1 cellular context compared by ENCODE assay signal in the genomic region with DNA sequence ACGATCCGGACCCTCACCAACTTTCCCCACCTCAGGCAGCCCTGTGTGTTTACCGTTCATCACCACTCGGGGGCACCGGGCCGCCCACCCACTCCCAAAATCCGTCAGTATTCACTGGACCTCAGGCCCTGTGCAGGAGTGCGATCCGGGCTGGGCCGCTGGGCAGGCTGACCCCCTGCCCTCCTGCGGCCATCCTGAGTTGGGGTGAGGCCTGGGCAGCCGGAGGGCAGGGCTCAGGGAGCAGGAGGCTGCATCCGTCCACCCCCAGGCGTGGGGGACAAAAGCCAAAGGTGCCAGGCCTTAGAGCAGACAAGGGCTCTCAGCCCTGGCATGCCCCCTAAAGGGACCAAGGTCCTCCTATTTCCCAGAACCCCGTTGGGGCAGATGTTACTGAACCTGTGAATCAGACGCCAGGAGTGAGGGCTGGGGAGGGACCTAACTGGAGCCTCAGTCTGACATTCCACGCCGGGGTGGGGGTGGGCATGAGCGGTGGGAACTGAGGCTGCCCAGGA.
TF ChIP-seq lines count a peak whose summit lies in the region.

No MANE protein-coding gene starts in this region.

TF ChIP-seq in GM23338, 12 proteins besides CTCF, POLR2A, EP300 and RAD21 (continued from another document):
- TF ChIP-seq, protein P1, sequence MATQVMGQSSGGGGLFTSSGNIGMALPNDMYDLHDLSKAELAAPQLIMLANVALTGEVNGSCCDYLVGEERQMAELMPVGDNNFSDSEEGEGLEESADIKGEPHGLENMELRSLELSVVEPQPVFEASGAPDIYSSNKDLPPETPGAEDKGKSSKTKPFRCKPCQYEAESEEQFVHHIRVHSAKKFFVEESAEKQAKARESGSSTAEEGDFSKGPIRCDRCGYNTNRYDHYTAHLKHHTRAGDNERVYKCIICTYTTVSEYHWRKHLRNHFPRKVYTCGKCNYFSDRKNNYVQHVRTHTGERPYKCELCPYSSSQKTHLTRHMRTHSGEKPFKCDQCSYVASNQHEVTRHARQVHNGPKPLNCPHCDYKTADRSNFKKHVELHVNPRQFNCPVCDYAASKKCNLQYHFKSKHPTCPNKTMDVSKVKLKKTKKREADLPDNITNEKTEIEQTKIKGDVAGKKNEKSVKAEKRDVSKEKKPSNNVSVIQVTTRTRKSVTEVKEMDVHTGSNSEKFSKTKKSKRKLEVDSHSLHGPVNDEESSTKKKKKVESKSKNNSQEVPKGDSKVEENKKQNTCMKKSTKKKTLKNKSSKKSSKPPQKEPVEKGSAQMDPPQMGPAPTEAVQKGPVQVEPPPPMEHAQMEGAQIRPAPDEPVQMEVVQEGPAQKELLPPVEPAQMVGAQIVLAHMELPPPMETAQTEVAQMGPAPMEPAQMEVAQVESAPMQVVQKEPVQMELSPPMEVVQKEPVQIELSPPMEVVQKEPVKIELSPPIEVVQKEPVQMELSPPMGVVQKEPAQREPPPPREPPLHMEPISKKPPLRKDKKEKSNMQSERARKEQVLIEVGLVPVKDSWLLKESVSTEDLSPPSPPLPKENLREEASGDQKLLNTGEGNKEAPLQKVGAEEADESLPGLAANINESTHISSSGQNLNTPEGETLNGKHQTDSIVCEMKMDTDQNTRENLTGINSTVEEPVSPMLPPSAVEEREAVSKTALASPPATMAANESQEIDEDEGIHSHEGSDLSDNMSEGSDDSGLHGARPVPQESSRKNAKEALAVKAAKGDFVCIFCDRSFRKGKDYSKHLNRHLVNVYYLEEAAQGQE (IDR thresholded peaks at IDR 0.05; ENCODE audit: unreplicated experiment), result no peak
- TF ChIP-seq POLR2AphosphoS5 (IDR thresholded peaks at IDR 0.05; ENCODE audit: low read depth), result no peak
- no peak for TF ChIP-seq NANOG (IDR thresholded peaks at IDR 0.05; ENCODE audit: borderline replicate concordance)
- TF ChIP-seq, protein P2, sequence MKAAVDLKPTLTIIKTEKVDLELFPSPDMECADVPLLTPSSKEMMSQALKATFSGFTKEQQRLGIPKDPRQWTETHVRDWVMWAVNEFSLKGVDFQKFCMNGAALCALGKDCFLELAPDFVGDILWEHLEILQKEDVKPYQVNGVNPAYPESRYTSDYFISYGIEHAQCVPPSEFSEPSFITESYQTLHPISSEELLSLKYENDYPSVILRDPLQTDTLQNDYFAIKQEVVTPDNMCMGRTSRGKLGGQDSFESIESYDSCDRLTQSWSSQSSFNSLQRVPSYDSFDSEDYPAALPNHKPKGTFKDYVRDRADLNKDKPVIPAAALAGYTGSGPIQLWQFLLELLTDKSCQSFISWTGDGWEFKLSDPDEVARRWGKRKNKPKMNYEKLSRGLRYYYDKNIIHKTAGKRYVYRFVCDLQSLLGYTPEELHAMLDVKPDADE (IDR thresholded peaks at IDR 0.05), result no peak
- no peak for TF ChIP-seq JUNB (IDR thresholded peaks at IDR 0.05; ENCODE audit: unreplicated experiment)
- no peak for TF ChIP-seq ZNF114 (CRISPR knock-in tag; IDR thresholded peaks at IDR 0.05)
- TF ChIP-seq CREB1 (CRISPR knock-in tag; IDR thresholded peaks at IDR 0.05; ENCODE audit: low read depth), result no peak
- TF ChIP-seq EZH2phosphoT487 (IDR thresholded peaks at IDR 0.05; ENCODE audit: unreplicated experiment), result no peak
- TF ChIP-seq, protein P3, sequence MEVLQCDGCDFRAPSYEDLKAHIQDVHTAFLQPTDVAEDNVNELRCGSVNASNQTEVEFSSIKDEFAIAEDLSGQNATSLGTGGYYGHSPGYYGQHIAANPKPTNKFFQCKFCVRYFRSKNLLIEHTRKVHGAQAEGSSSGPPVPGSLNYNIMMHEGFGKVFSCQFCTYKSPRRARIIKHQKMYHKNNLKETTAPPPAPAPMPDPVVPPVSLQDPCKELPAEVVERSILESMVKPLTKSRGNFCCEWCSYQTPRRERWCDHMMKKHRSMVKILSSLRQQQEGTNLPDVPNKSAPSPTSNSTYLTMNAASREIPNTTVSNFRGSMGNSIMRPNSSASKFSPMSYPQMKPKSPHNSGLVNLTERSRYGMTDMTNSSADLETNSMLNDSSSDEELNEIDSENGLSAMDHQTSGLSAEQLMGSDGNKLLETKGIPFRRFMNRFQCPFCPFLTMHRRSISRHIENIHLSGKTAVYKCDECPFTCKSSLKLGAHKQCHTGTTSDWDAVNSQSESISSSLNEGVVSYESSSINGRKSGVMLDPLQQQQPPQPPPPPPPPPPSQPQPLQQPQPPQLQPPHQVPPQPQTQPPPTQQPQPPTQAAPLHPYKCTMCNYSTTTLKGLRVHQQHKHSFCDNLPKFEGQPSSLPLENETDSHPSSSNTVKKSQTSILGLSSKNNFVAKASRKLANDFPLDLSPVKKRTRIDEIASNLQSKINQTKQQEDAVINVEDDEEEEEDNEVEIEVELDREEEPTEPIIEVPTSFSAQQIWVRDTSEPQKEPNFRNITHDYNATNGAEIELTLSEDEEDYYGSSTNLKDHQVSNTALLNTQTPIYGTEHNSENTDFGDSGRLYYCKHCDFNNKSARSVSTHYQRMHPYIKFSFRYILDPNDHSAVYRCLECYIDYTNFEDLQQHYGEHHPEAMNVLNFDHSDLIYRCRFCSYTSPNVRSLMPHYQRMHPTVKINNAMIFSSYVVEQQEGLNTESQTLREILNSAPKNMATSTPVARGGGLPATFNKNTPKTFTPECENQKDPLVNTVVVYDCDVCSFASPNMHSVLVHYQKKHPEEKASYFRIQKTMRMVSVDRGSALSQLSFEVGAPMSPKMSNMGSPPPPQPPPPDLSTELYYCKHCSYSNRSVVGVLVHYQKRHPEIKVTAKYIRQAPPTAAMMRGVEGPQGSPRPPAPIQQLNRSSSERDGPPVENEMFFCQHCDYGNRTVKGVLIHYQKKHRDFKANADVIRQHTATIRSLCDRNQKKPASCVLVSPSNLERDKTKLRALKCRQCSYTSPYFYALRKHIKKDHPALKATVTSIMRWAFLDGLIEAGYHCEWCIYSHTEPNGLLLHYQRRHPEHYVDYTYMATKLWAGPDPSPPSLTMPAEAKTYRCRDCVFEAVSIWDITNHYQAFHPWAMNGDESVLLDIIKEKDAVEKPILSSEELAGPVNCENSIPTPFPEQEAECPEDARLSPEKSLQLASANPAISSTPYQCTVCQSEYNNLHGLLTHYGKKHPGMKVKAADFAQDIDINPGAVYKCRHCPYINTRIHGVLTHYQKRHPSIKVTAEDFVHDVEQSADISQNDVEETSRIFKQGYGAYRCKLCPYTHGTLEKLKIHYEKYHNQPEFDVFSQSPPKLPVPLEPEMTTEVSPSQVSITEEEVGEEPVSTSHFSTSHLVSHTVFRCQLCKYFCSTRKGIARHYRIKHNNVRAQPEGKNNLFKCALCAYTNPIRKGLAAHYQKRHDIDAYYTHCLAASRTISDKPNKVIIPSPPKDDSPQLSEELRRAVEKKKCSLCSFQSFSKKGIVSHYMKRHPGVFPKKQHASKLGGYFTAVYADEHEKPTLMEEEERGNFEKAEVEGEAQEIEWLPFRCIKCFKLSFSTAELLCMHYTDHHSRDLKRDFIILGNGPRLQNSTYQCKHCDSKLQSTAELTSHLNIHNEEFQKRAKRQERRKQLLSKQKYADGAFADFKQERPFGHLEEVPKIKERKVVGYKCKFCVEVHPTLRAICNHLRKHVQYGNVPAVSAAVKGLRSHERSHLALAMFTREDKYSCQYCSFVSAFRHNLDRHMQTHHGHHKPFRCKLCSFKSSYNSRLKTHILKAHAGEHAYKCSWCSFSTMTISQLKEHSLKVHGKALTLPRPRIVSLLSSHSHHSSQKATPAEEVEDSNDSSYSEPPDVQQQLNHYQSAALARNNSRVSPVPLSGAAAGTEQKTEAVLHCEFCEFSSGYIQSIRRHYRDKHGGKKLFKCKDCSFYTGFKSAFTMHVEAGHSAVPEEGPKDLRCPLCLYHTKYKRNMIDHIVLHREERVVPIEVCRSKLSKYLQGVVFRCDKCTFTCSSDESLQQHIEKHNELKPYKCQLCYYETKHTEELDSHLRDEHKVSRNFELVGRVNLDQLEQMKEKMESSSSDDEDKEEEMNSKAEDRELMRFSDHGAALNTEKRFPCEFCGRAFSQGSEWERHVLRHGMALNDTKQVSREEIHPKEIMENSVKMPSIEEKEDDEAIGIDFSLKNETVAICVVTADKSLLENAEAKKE (CRISPR knock-in tag; IDR thresholded peaks at IDR 0.05), result no peak
- no peak for TF ChIP-seq STAT1 (IDR thresholded peaks at IDR 0.05; ENCODE audit: unreplicated experiment)
